ENCODE assay signal across 10 cellular contexts in the genomic region with DNA sequence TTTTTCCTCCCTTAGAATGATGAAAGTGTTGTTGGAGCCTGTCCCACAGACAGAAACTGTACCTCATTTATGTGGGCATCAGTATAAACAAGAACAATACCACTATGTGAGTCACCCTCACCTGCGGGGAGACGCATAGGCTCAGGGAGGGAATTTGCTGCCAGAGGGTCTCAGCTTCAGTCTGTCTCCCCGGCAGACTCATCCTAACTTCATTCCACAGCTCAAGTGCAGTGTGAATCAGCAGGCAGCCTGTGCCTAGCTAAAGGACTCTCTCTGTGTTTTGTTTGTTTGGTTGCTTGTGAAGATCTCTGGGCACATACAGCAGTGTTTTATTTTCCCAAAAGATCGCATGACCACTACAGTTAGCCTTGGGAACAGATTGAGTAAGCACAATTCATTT.
DNase-seq lines count a peak whose midpoint lies in the region; TF ChIP-seq lines count a peak whose summit lies in the region.
"Had no signal": no experiment of that assay in that cellular context is flagged by ENCODE, and none has a peak within 500 bp of the region (broad histone marks: within the 10 kb centered on the region; RNA-seq: fewer than 3 reads in every experiment).

No MANE protein-coding gene starts in this region.

- H3K27ac Mint-ChIP-seq in nephron progenitor cell = no peak overlapping the region

- peaks cover 7% of the 10 kb centered on the region for H3K27me3 Mint-ChIP-seq in nephron progenitor cell (ENCODE audit: low read depth, poor library complexity)

- H3K9me3 Mint-ChIP-seq in nephron progenitor cell = peaks cover 6% of the 10 kb centered on the region

- H3K36me3 Mint-ChIP-seq in nephron progenitor cell (ENCODE audit: low read depth) = no peaks in the 10 kb centered on the region

- no peak overlapping the region for H3K4me3 Mint-ChIP-seq in nephron progenitor cell

- DNase-seq in NCI-H510A treated with DMSO at 0.1 percent for 48 hours (lab: John Stamatoyannopoulos, UW) = peak; percentile 21
- no peak for DNase-seq in NCI-H510A (lab: John Stamatoyannopoulos, UW)
- peak; percentile 36 to 50 for DNase-seq in activated CD4-positive, alpha-beta T cell treated with anti-CD3 and anti-CD28 coated beads for 4 hours
- peak; percentile 91 for DNase-seq in epithelial cell of prostate (ENCODE audit: low read depth, low spot score)
- DNase-seq in stimulated activated CD8-positive, alpha-beta memory T cell treated with anti-CD3 and anti-CD28 coated beads, Interleukin-15, amount 100 ng/mL, for 4 hours (ENCODE audit: low read depth in 2 of 2) = peak; percentile 12 to 23
- no peak for DNase-seq in NCI-H748 treated with DMSO at 0.1 percent for 48 hours (lab: John Stamatoyannopoulos, UW)
- DNase-seq in nephron progenitor cell = no peak
- DNase-seq in RKO (ENCODE audit: low spot score) = no peak
- DNase-seq: aorta, left ventricle myocardium superior had no signal

- peak overlapping the region; percentile 44 for H3K27ac ChIP-seq in epithelial cell of prostate

- no peak for TF ChIP-seq CTCF in nephron progenitor cell (IDR thresholded peaks at IDR 0.05)

- peaks cover 14% of the 10 kb centered on the region for H3K4me1 Mint-ChIP-seq in nephron progenitor cell

Comparison
In these comparisons a context has a peak if more than half of its experiments do, and no peak if none do; other contexts are left out.
1. DNase-seq: peak in NCI-H510A treated with DMSO at 0.1 percent for 48 hours (single experiment), activated CD4-positive, alpha-beta T cell treated with anti-CD3 and anti-CD28 coated beads for 4 hours (2 of 2), epithelial cell of prostate (single experiment) and stimulated activated CD8-positive, alpha-beta memory T cell treated with anti-CD3 and anti-CD28 coated beads, Interleukin-15, amount 100 ng/mL, for 4 hours (2 of 2); none in NCI-H510A (single experiment), NCI-H748 treated with DMSO at 0.1 percent for 48 hours (single experiment), nephron progenitor cell (single experiment) and RKO (single experiment).